ENCODE assay signal across 8 cellular contexts in genomic region chr1:64171797-64172281, GRCh38.
DNase-seq lines count a peak whose midpoint lies in the region; ATAC-seq and TF ChIP-seq lines count a peak whose summit lies in the region.

No MANE protein-coding gene starts in this region.

- H4K20me1 ChIP-seq in BLaER1 treated with 17β-estradiol and CSF1 and Interleukin-3, amounts not matched to agents 10 nM and 100 nM = no peaks in the 10 kb centered on the region

- H3K27ac Mint-ChIP-seq in stimulated activated memory B cell treated with anti-CD40 and anti-IgM and Interleukin-4, amounts not matched to agents 10 μg/mL and 1 μg/mL and 100 μg/mL, for 72 hours = no peak overlapping the region

- H3K9me3 ChIP-seq in BLaER1 treated with 17β-estradiol and CSF1 and Interleukin-3, amounts not matched to agents 10 nM and 100 nM (replicated peaks in 1 of 11) = peaks cover 0 to 20% (median 0%) of the 10 kb centered on the region in 11 experiments; a peak in 4 of 22 replicates
- no peaks in the 10 kb centered on the region for H3K9me3 ChIP-seq in neutrophil

- H3K4me3 Mint-ChIP-seq in stimulated activated memory B cell treated with anti-CD40 and anti-IgM and Interleukin-4, amounts not matched to agents 10 μg/mL and 1 μg/mL and 100 μg/mL, for 72 hours = no peak overlapping the region

- H3K4me2 ChIP-seq in BLaER1 treated with 17β-estradiol and CSF1 and Interleukin-3, amounts not matched to agents 10 nM and 100 nM = peak overlapping the region in 10 of 11 experiments; percentile 10 to 84 (median 78); a peak in 17 of 22 replicates

- H3K4me1 ChIP-seq in BLaER1 treated with 17β-estradiol and CSF1 and Interleukin-3, amounts not matched to agents 10 nM and 100 nM = peaks cover 0 to 43% (median 17%) of the 10 kb centered on the region in 10 experiments; a peak in 15 of 20 replicates
- peaks cover 12 to 41% of the 10 kb centered on the region in 2 experiments for H3K4me1 ChIP-seq in neutrophil (ENCODE audit: control insufficient read depth in 1 of 2, insufficient read depth in 1 of 2, low read depth in 1 of 2, low read length in 1 of 2)

- no peaks in the 10 kb centered on the region for H3K27me3 ChIP-seq in BLaER1 treated with 17β-estradiol and CSF1 and Interleukin-3, amounts not matched to agents 10 nM and 100 nM
- H3K27me3 ChIP-seq in neutrophil = no peaks in the 10 kb centered on the region

- peak; percentile 77 for ATAC-seq in GM19452 (IDR thresholded peaks at IDR 0.05; ENCODE audit: unreplicated experiment)
- peak; percentile 65 for ATAC-seq in HG03460 (IDR thresholded peaks at IDR 0.05; ENCODE audit: unreplicated experiment)
- no peak for ATAC-seq in stimulated activated memory B cell treated with anti-CD40 and anti-IgM and Interleukin-4, amounts not matched to agents 10 μg/mL and 1 μg/mL and 100 μg/mL, for 72 hours

- no peaks in the 10 kb centered on the region for H3K36me3 Mint-ChIP-seq in stimulated activated memory B cell treated with anti-CD40 and anti-IgM and Interleukin-4, amounts not matched to agents 10 μg/mL and 1 μg/mL and 100 μg/mL, for 72 hours

- DNase-seq in SKM-1 (lab: John Stamatoyannopoulos, UW; ENCODE audit: unreplicated experiment) (peak; percentile 86), NCI-H1694 treated with DMSO at 0.1 percent for 48 hours (lab: John Stamatoyannopoulos, UW) (no peak), hypothalamus (lab: John Stamatoyannopoulos, UW) (no peak)

- TF ChIP-seq CTCF in neutrophil (IDR thresholded peaks at IDR 0.05) = no peak

- H3K36me3 ChIP-seq in BLaER1 treated with 17β-estradiol and CSF1 and Interleukin-3, amounts not matched to agents 10 nM and 100 nM = peaks cover 0 to 6% (median 0%) of the 10 kb centered on the region in 11 experiments; a peak in 1 of 22 replicates
- H3K36me3 ChIP-seq in neutrophil = no peaks in the 10 kb centered on the region

- 0 out of 20 replicates have a peak overlapping the region, but pooled peaks of 1 of the 10 experiments have one; percentile 25 for H3K4me3 ChIP-seq in BLaER1 treated with 17β-estradiol and CSF1 and Interleukin-3, amounts not matched to agents 10 nM and 100 nM
- peak overlapping the region in 1 of 2 experiments; percentile 20 for H3K4me3 ChIP-seq in neutrophil (ENCODE audit: low read depth in 1 of 2, low read length in 1 of 2)

- peak overlapping the region in 5 of 11 experiments; percentile 8 to 76 (median 62); a peak in 10 of 22 replicates for H3K9ac ChIP-seq in BLaER1 treated with 17β-estradiol and CSF1 and Interleukin-3, amounts not matched to agents 10 nM and 100 nM

- peaks cover 17% of the 10 kb centered on the region for H3K27me3 Mint-ChIP-seq in stimulated activated memory B cell treated with anti-CD40 and anti-IgM and Interleukin-4, amounts not matched to agents 10 μg/mL and 1 μg/mL and 100 μg/mL, for 72 hours

- H3K4me1 Mint-ChIP-seq in stimulated activated memory B cell treated with anti-CD40 and anti-IgM and Interleukin-4, amounts not matched to agents 10 μg/mL and 1 μg/mL and 100 μg/mL, for 72 hours = peaks cover 17% of the 10 kb centered on the region

- H3K9me3 Mint-ChIP-seq in stimulated activated memory B cell treated with anti-CD40 and anti-IgM and Interleukin-4, amounts not matched to agents 10 μg/mL and 1 μg/mL and 100 μg/mL, for 72 hours = no peaks in the 10 kb centered on the region

- H3K27ac ChIP-seq in BLaER1 treated with 17β-estradiol and CSF1 and Interleukin-3, amounts not matched to agents 10 nM and 100 nM = peak overlapping the region in 9 of 11 experiments; percentile 37 to 89 (median 65); a peak in 18 of 22 replicates
- peak overlapping the region; percentile 84 for H3K27ac ChIP-seq in neutrophil
